In the genomic region with DNA sequence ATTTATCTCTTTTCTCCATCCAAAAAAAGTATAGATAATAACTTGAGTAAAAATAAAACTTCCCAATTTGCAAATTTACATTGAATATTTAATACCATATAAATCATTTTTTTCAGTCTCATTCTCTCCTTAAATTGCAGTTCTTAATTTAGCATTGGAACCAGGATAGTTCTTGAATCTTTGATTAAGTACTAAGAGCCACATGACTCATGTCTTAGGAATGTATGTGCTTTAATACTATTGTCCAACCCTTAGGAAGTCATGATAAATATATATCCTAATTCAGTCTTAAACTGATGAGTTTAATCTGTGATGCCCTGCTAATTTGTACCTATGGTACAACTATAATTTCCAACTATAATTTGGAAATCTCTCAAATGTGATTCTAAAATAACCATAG, we compare ENCODE assay signal across 2 cellular contexts.
A peak's percentile ranks its signal among the peaks of the same experiment; 100 is the strongest.
TF ChIP-seq lines count a peak whose summit lies in the region.

No MANE protein-coding gene starts in this region.

TF ChIP-seq in GM23338, 12 proteins besides CTCF, POLR2A, EP300 and RAD21 (continued from another document):
- TF ChIP-seq STAT1 (IDR thresholded peaks at IDR 0.05; ENCODE audit: unreplicated experiment): no peak
- TF ChIP-seq CREB1 (CRISPR knock-in tag; IDR thresholded peaks at IDR 0.05; ENCODE audit: low read depth): no peak
- TF ChIP-seq ZNF331 (CRISPR knock-in tag; IDR thresholded peaks at IDR 0.05; ENCODE audit: low read depth): no peak
- no peak for TF ChIP-seq ZNF462 (CRISPR knock-in tag; IDR thresholded peaks at IDR 0.05)
- no peak for TF ChIP-seq JUNB (IDR thresholded peaks at IDR 0.05; ENCODE audit: unreplicated experiment)
- TF ChIP-seq POLR2AphosphoS5 (IDR thresholded peaks at IDR 0.05; ENCODE audit: low read depth): no peak

TF ChIP-seq in SK-N-SH treated with all-trans-retinoic acid at 6 μM for 48 hours, 23 proteins besides CTCF, POLR2A, EP300 and RAD21:
- no peak for TF ChIP-seq POU6F1 (CRISPR knock-in tag; IDR thresholded peaks at IDR 0.05; ENCODE audit: borderline replicate concordance, low read depth)
- peak; percentile 32; the same call in 1 of the 2 replicates for TF ChIP-seq ISL1 (CRISPR knock-in tag; IDR thresholded peaks at IDR 0.05)
- TF ChIP-seq, protein P1, sequence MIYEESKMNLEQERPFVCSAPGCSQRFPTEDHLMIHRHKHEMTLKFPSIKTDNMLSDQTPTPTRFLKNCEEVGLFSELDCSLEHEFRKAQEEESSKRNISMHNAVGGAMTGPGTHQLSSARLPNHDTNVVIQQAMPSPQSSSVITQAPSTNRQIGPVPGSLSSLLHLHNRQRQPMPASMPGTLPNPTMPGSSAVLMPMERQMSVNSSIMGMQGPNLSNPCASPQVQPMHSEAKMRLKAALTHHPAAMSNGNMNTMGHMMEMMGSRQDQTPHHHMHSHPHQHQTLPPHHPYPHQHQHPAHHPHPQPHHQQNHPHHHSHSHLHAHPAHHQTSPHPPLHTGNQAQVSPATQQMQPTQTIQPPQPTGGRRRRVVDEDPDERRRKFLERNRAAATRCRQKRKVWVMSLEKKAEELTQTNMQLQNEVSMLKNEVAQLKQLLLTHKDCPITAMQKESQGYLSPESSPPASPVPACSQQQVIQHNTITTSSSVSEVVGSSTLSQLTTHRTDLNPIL (CRISPR knock-in tag; IDR thresholded peaks at IDR 0.05; ENCODE audit: low read depth): no peak
- no peak for TF ChIP-seq OSR1 (CRISPR knock-in tag; IDR thresholded peaks at IDR 0.05)
- TF ChIP-seq ZFP3 (CRISPR knock-in tag; IDR thresholded peaks at IDR 0.05): no peak
TF ChIP-seq in SK-N-SH treated with all-trans-retinoic acid at 6 μM for 48 hours: peak in this region for 1.
